ENCODE assay signal across 28 cellular contexts in the genomic region with DNA sequence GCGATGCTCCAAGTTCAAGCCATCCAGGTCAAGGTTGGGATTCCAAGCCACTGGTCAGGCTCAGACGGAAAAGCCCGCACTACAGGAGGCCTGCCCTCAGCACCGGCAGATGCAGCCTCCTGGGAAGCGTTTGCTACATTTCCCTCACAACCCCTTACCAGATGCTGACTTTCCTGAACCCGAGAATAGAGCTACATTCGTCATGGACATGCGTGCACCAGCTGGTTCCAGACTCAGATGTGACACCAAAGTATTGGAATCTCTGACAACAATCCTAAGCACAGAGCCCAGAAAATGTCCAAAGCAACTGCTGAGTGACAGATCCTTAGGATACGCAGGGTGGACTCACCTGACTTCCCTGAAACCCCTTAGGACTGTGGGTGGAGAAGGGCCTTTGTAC.
A peak's percentile ranks its signal among the peaks of the same experiment; 100 is the strongest.
DNase-seq lines count a peak whose midpoint lies in the region; ATAC-seq and TF ChIP-seq lines count a peak whose summit lies in the region.
"Had no signal": no experiment of that assay in that cellular context is flagged by ENCODE, and none has a peak within 500 bp of the region (broad histone marks: within the 10 kb centered on the region; RNA-seq: fewer than 3 reads in every experiment).

No MANE protein-coding gene starts in this region.

- in situ Hi-C loops in transverse colon (cut with MboI; ENCODE audit: low pct_ligation_motif_present in 1 of 4, low pct_unique_long_range_greater_than_20kb in 1 of 4, low sequenced_read_pairs in 3 of 4) = no loop called here
- in situ Hi-C loops in GM23248 (cut with MboI) = no loop called here

- no peak for DNase-seq in RWPE1 (ENCODE audit: low spot score)
- DNase-seq in dorsolateral prefrontal cortex = no peak
- DNase-seq in sciatic nerve (ENCODE audit: low spot score) = no peak
- no peak for DNase-seq in transverse colon
- no peak for DNase-seq in GM23248
- DNase-seq in GOT3 (lab: John Stamatoyannopoulos, UW) = no peak
- DNase-seq: activated CD4-positive, alpha-beta memory T cell treated with anti-CD3 and anti-CD28 coated beads, Interleukin-2, amount 10 ng/mL, durations not matched to agents 7 days and 5 days; activated CD4-positive, alpha-beta T cell treated with anti-CD3 and anti-CD28 coated beads for 1 hour; activated CD8-positive, alpha-beta memory T cell treated with anti-CD3 and anti-CD28 coated beads, Interleukin-2, amount 50 U/mL, for 48 hours; activated naive CD4-positive, alpha-beta T cell treated with anti-CD3 and anti-CD28 coated beads, Interleukin-2, amount 10 ng/mL, durations not matched to agents 7 days and 5 days; C1 segment of cervical spinal cord; COR-L47; islet precursor cell; naive B cell; NCI-H1436 treated with DMSO at 0.1 percent for 48 hours; NCI-H2081 treated with DMSO at 0.1 percent for 48 hours; NCI-H345; NCI-H748 treated with DMSO at 0.1 percent for 48 hours; nucleus accumbens; SHP77 treated with DMSO at 0.1 percent for 48 hours; SW 1271; testis had no signal

- H3K9me3 ChIP-seq in transverse colon (no peaks in the 10 kb centered on the region), GM23248 (ENCODE audit: low read depth) (no peaks in the 10 kb centered on the region)
- H3K9me3 ChIP-seq: prostate gland, testis had no signal

- H3F3A ChIP-seq in GM23248 (ENCODE audit: insufficient read depth) = peaks cover 72% of the 10 kb centered on the region

- peaks cover 6 to 34% (median 18%) of the 10 kb centered on the region in 4 donors for H3K4me1 ChIP-seq in transverse colon
- peaks cover 74% of the 10 kb centered on the region for H3K4me1 ChIP-seq in GM23248 (ENCODE audit: insufficient read depth)
- H3K4me1 ChIP-seq: prostate gland had no signal

- H2AFZ ChIP-seq in GM23248 = no peak overlapping the region

- TF ChIP-seq CTCF in RWPE1 (conservative IDR thresholded peaks at IDR 0.05; ENCODE audit: low read depth) = no peak
- TF ChIP-seq CTCF in dorsolateral prefrontal cortex (IDR thresholded peaks at IDR 0.05 in 54 of 56, conservative IDR thresholded peaks at IDR 0.05 in 2 of 56; ENCODE audit: low read depth in 1 of 56, partially characterized antibody in 56 of 56) = no peak
- no peak for TF ChIP-seq CTCF in transverse colon (IDR thresholded peaks at IDR 0.05)

- H3K27me3 ChIP-seq in dorsolateral prefrontal cortex (no peaks in the 10 kb centered on the region), transverse colon (no peaks in the 10 kb centered on the region), GM23248 (replicated peaks; ENCODE audit: insufficient read depth) (no peaks in the 10 kb centered on the region)
- H3K27me3 ChIP-seq: testis had no signal

- intact Hi-C loops in dorsolateral prefrontal cortex (cut with DNase I) = no loop called here
- intact Hi-C loops in sciatic nerve (cut with DNase I) = no loop called here
- intact Hi-C loops in transverse colon (cut with DNase I; ENCODE audit: low total_unique reads) = no loop called here

- peak overlapping the region; percentile 86 for H3K27ac ChIP-seq in RWPE1
- peak overlapping the region; percentile 40 to 98 (median 92) for H3K27ac ChIP-seq in dorsolateral prefrontal cortex
- peak overlapping the region in 3 of 4 donors; percentile 13 to 63 (median 55) for H3K27ac ChIP-seq in transverse colon
- H3K27ac ChIP-seq in GM23248 = no peak overlapping the region
- H3K27ac ChIP-seq: prostate gland had no signal

- H3K4me3 ChIP-seq in dorsolateral prefrontal cortex (no peak overlapping the region), transverse colon (no peak overlapping the region), GM23248 (no peak overlapping the region)
- H3K4me3 ChIP-seq: prostate gland, testis had no signal

- CTCF ChIA-PET in RWPE1 (lab: Yijun Ruan, JAX) = interaction anchor here (0.9 kb wide), 1 partner anchor 10 kb away, joined by 3 read pairs; no protein-coding TSS in a partner anchor

- no peaks in the 10 kb centered on the region for H4K20me1 ChIP-seq in GM23248 (ENCODE audit: insufficient read depth)

- H3K36me3 ChIP-seq in transverse colon = no peaks in the 10 kb centered on the region
- peaks cover 62% of the 10 kb centered on the region for H3K36me3 ChIP-seq in GM23248 (ENCODE audit: low read depth)

- WGBS in transverse colon (ENCODE audit: low coverage in 1 of 2), 2 donors = 89 to 93% methylated on average over 3 to 9 of the region's 9 CpGs
- 70 to 72% methylated on average over 9 of the region's 9 CpGs for WGBS in GM23248 (ENCODE audit: low coverage in 1 of 2, low lambda C conversion rate in 2 of 2, missing lambda C conversion rate in 2 of 2), 2 experiments

- no peak overlapping the region for H3K9ac ChIP-seq in GM23248

- no peak for TF ChIP-seq EP300 in transverse colon (IDR thresholded peaks at IDR 0.05; ENCODE audit: low read depth)

- H3K79me2 ChIP-seq in GM23248 (ENCODE audit: insufficient read depth) = peaks cover 99% of the 10 kb centered on the region

- POLR2A ChIA-PET in RWPE1 (lab: Yijun Ruan, JAX; ENCODE audit: low non-redundant PET) = no interaction called here

- TF ChIP-seq POLR2A in transverse colon (IDR thresholded peaks at IDR 0.05) = no peak

- no peak overlapping the region for H3K4me2 ChIP-seq in GM23248 (ENCODE audit: unreplicated experiment)

- ATAC-seq in sciatic nerve = peak; percentile 8
- ATAC-seq in GM21529 (IDR thresholded peaks at IDR 0.05; ENCODE audit: unreplicated experiment) = no peak
- ATAC-seq: HCT116; HepG2; Panc1; stimulated activated effector memory CD8-positive, alpha-beta T cell treated with anti-CD3 and anti-CD28 coated beads, Interleukin-12 subunit alpha, Interleukin-12 subunit beta, amount 100 ng/mL, for 72 hours had no signal

- H3K9me2 ChIP-seq in GM23248 (ENCODE audit: insufficient read depth) = no peaks in the 10 kb centered on the region
